In the genomic region with DNA sequence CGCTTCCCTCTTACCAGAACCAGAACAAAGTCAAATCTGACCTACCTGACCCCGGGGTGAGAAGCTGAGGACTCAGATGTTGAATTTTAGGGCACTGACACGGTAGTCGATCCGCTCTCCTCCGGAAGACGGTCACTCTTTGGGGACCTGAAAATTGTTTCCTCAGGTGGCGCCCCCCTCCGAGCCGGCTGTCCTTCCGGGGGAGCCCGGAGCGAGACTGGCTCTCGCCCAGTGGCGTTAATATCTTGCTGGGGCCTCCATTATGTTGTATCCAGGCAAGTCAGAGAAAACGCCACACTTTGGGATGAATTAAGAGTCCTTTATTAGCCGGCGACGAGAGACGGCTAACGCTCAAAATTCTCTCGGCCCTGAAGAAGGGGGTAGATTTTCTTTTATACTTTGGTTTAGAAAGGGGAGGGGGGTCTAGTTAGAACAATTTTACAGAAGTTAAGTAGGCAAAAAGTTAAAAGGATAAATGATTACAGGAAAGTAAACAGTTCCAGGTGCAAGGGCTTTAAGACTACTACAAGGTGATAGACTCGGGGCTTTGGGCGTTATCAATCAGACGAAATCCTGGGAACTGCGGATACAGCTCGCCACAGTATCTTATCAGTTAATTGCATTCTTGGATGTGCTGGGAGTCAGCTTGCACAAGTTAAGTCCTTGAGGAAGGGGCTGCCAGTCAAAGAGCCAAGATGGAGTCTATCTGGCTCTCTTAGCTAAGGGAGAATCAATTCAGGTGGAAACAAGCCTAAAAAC, we compare ENCODE assay signal across 28 cellular contexts.
A peak's percentile ranks its signal among the peaks of the same experiment; 100 is the strongest.
DNase-seq lines count a peak whose midpoint lies in the region; ATAC-seq, FAIRE-seq and TF ChIP-seq lines count a peak whose summit lies in the region.
"Had no signal": no experiment of that assay in that cellular context is flagged by ENCODE, and none has a peak within 500 bp of the region (broad histone marks: within the 10 kb centered on the region; RNA-seq: fewer than 3 reads in every experiment).

No MANE protein-coding gene starts in this region.

- DNase-seq in WTC11 (ENCODE audit: low spot score) (no peak), hepatocyte (ENCODE audit: low spot score) (no peak), progenitor cell of endocrine pancreas (ENCODE audit: low spot score, unreplicated experiment) (no peak), uterus (no peak), NCI-H2081 (lab: John Stamatoyannopoulos, UW) (no peak), DMS 273 treated with DMSO at 0.1 percent for 48 hours (lab: John Stamatoyannopoulos, UW) (no peak), H54 (ENCODE audit: insufficient read length, low spot score) (no peak)
- DNase-seq: AML-193; Caco-2; Calu3; CD4-positive, alpha-beta T cell; CD8-positive, alpha-beta T cell; DMS153; DMS53; DMS79; DND-41; EL; GDM1 had no signal

- H3K36me3 Mint-ChIP-seq in WTC11 (no peaks in the 10 kb centered on the region), progenitor cell of endocrine pancreas (ENCODE audit: insufficient read depth) (no peaks in the 10 kb centered on the region)
- H3K36me3 Mint-ChIP-seq: CD8-positive, alpha-beta T cell had no signal

- intact Hi-C loops in uterus (cut with DNase I; ENCODE audit: low total_unique reads) = no loop called here

- H3K27ac ChIP-seq in HUES48 (ENCODE audit: low read depth, low read length) (peak overlapping the region; percentile 77), hepatocyte (no peak overlapping the region), uterus (no peak overlapping the region)
- H3K27ac ChIP-seq: 22Rv1; A549; BLaER1 treated with 17β-estradiol and CSF1 and Interleukin-3, amounts not matched to agents 10 nM and 100 nM; C4-2B had no signal

- no peaks in the 10 kb centered on the region for H3K79me2 ChIP-seq in hepatocyte

- H3K4me1 Mint-ChIP-seq in WTC11 (peaks cover 33% of the 10 kb centered on the region), progenitor cell of endocrine pancreas (ENCODE audit: low read depth) (peaks cover 17% of the 10 kb centered on the region)
- H3K4me1 Mint-ChIP-seq: B cell had no signal

- H3K4me3 Mint-ChIP-seq in WTC11 (no peak overlapping the region), progenitor cell of endocrine pancreas (ENCODE audit: low read depth) (peak overlapping the region; percentile 76)
- H3K4me3 Mint-ChIP-seq: B cell; CD4-positive, alpha-beta T cell; CD8-positive, alpha-beta T cell had no signal

- H3K4me3 ChIP-seq in HUES48 (ENCODE audit: low read depth, low read length) (no peak overlapping the region), hepatocyte (no peak overlapping the region), uterus (no peak overlapping the region)
- H3K4me3 ChIP-seq: A549; BLaER1 treated with 17β-estradiol and CSF1 and Interleukin-3, amounts not matched to agents 10 nM and 100 nM; GM12878 had no signal

- no peaks in the 10 kb centered on the region for H3K9me2 ChIP-seq in hepatocyte (replicated peaks; ENCODE audit: insufficient read depth)

- TF ChIP-seq CTCF in WTC11 (IDR thresholded peaks at IDR 0.05) (no peak), hepatocyte (IDR thresholded peaks at IDR 0.05; ENCODE audit: poor library complexity) (no peak), progenitor cell of endocrine pancreas (IDR thresholded peaks at IDR 0.05; ENCODE audit: unreplicated experiment) (no peak), uterus (IDR thresholded peaks at IDR 0.05) (no peak)

- H3K27me3 ChIP-seq in HUES48 (ENCODE audit: control insufficient read depth, insufficient read depth, low read length) (no peaks in the 10 kb centered on the region), hepatocyte (no peaks in the 10 kb centered on the region), uterus (no peaks in the 10 kb centered on the region)
- H3K27me3 ChIP-seq: BLaER1 treated with 17β-estradiol and CSF1 and Interleukin-3, amounts not matched to agents 10 nM and 100 nM had no signal

- H3K36me3 ChIP-seq in HUES48 (ENCODE audit: control insufficient read depth, insufficient read depth, low read length) = no peaks in the 10 kb centered on the region
- no peaks in the 10 kb centered on the region for H3K36me3 ChIP-seq in hepatocyte (replicated peaks; ENCODE audit: insufficient read depth, low read depth)
- H3K36me3 ChIP-seq in uterus = no peaks in the 10 kb centered on the region
- H3K36me3 ChIP-seq: BLaER1 treated with 17β-estradiol and CSF1 and Interleukin-3, amounts not matched to agents 10 nM and 100 nM had no signal

- 57% methylated on average over 27 of the region's 27 CpGs for WGBS in hepatocyte (ENCODE audit: low lambda C conversion rate, missing lambda C conversion rate)

- no peak overlapping the region for H3K9ac ChIP-seq in HUES48 (ENCODE audit: low read depth, low read length)
- H3K9ac ChIP-seq: BLaER1 treated with 17β-estradiol and CSF1 and Interleukin-3, amounts not matched to agents 10 nM and 100 nM had no signal

- H3K27ac Mint-ChIP-seq in WTC11 (no peak overlapping the region), progenitor cell of endocrine pancreas (peak overlapping the region; percentile 98)
- H3K27ac Mint-ChIP-seq: B cell; CD4-positive, alpha-beta T cell; CD8-positive, alpha-beta T cell had no signal

- H3K4me2 ChIP-seq in hepatocyte = peak overlapping the region; percentile 67
- H3K4me2 ChIP-seq: A549; BLaER1 treated with 17β-estradiol and CSF1 and Interleukin-3, amounts not matched to agents 10 nM and 100 nM had no signal

- H4K20me1 ChIP-seq in hepatocyte (ENCODE audit: insufficient read depth, poor library complexity, severe bottlenecking) = no peaks in the 10 kb centered on the region
- H4K20me1 ChIP-seq: BLaER1 treated with 17β-estradiol and CSF1 and Interleukin-3, amounts not matched to agents 10 nM and 100 nM had no signal

- ATAC-seq in WTC11 = no peak
- ATAC-seq: A549; CD8-positive, alpha-beta T cell; GM12878 had no signal

- H2AFZ ChIP-seq in hepatocyte = peak overlapping the region; percentile 42

- H3K27me3 Mint-ChIP-seq in WTC11 (ENCODE audit: low read depth) (no peaks in the 10 kb centered on the region), progenitor cell of endocrine pancreas (no peaks in the 10 kb centered on the region)
- H3K27me3 Mint-ChIP-seq: B cell; CD4-positive, alpha-beta T cell had no signal

- POLR2A ChIA-PET in WTC11 (lab: Charles Lee) = no interaction called here

- peaks cover 15% of the 10 kb centered on the region for H3K9me3 Mint-ChIP-seq in WTC11
- H3K9me3 Mint-ChIP-seq in progenitor cell of endocrine pancreas (ENCODE audit: low read depth) = no peaks in the 10 kb centered on the region
- H3K9me3 Mint-ChIP-seq: CD4-positive, alpha-beta T cell had no signal

- CTCF ChIA-PET in WTC11 (lab: Charles Lee) = interaction anchor here (0.7 kb wide), 1 partner anchor 328 kb away, joined by 4 read pairs; no protein-coding TSS in a partner anchor

- FAIRE-seq in H54 (lab: Jason Lieb, UNC) = no peak
- FAIRE-seq: A549, D721Med, GM12878, GM12892, GM18507 had no signal

- TF ChIP-seq POLR2A in uterus (IDR thresholded peaks at IDR 0.05) = no peak
- TF ChIP-seq POLR2A in H54 (IDR thresholded peaks at IDR 0.05; ENCODE audit: low read depth, low read length) = no peak

- 0 out of 2 replicates have a peak, but pooled peaks cover 3% of the 10 kb centered on the region for H3K9me3 ChIP-seq in HUES48 (ENCODE audit: control insufficient read depth, insufficient read depth, low read length)
- H3K9me3 ChIP-seq in hepatocyte (ENCODE audit: low read depth) = no peaks in the 10 kb centered on the region
- H3K9me3 ChIP-seq in uterus = no peaks in the 10 kb centered on the region
- H3K9me3 ChIP-seq: A549, Caco-2 had no signal

- H3K4me1 ChIP-seq in HUES48 (ENCODE audit: control insufficient read depth, insufficient read depth, low read length) = peaks cover 15% of the 10 kb centered on the region; the same call in 1 of the 2 replicates
- H3K4me1 ChIP-seq in hepatocyte (ENCODE audit: insufficient read depth) = peaks cover 6% of the 10 kb centered on the region
- H3K4me1 ChIP-seq in uterus = no peaks in the 10 kb centered on the region
- H3K4me1 ChIP-seq: A549; BLaER1 treated with 17β-estradiol and CSF1 and Interleukin-3, amounts not matched to agents 10 nM and 100 nM; Caco-2 had no signal

TF ChIP-seq in WTC11, 78 proteins besides CTCF, POLR2A, EP300 and RAD21:
- TF ChIP-seq, protein P1, sequence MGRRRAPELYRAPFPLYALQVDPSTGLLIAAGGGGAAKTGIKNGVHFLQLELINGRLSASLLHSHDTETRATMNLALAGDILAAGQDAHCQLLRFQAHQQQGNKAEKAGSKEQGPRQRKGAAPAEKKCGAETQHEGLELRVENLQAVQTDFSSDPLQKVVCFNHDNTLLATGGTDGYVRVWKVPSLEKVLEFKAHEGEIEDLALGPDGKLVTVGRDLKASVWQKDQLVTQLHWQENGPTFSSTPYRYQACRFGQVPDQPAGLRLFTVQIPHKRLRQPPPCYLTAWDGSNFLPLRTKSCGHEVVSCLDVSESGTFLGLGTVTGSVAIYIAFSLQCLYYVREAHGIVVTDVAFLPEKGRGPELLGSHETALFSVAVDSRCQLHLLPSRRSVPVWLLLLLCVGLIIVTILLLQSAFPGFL (CRISPR knock-in tag; IDR thresholded peaks at IDR 0.05; ENCODE audit: borderline replicate concordance) = no peak
- TF ChIP-seq ZNF219 (CRISPR knock-in tag; IDR thresholded peaks at IDR 0.05; ENCODE audit: borderline replicate concordance) (no peak), HMGA2 (CRISPR knock-in tag; IDR thresholded peaks at IDR 0.05) (0 out of 2 replicates have a peak, but pooled peaks have one; percentile 3)
